In genomic region chr10:104351067-104351681, GRCh38 we compare ENCODE assay signal across 9 cellular contexts. TPM values are rescaled to one million over a fixed set of nuclear protein-coding genes. Genes with fewer than 3 reads are reported as not detected.
DNase-seq lines count a peak whose midpoint lies in the region; ATAC-seq and TF ChIP-seq lines count a peak whose summit lies in the region.
"Had no signal": no experiment of that assay in that cellular context is flagged by ENCODE, and none has a peak within 500 bp of the region (broad histone marks: within the 10 kb centered on the region; RNA-seq: fewer than 3 reads in every experiment).

No MANE protein-coding gene starts in this region.

- no peaks in the 10 kb centered on the region for H3K9me3 Mint-ChIP-seq in activated naive CD8-positive, alpha-beta T cell treated with anti-CD3 and anti-CD28 coated beads, Interleukin-2, amount 10 ng/mL, durations not matched to agents 7 days and 5 days
- H3K9me3 Mint-ChIP-seq in progenitor cell of endocrine pancreas (ENCODE audit: low read depth): no peaks in the 10 kb centered on the region
- no peaks in the 10 kb centered on the region for H3K9me3 Mint-ChIP-seq in naive thymus-derived CD8-positive, alpha-beta T cell

- ATAC-seq in GM18498 (IDR thresholded peaks at IDR 0.05; ENCODE audit: unreplicated experiment): peak; percentile 15
- no peak for ATAC-seq in activated naive CD8-positive, alpha-beta T cell treated with anti-CD3 and anti-CD28 coated beads, Interleukin-2, amount 10 ng/mL, durations not matched to agents 7 days and 5 days (ENCODE audit: low read depth)
- ATAC-seq in naive thymus-derived CD8-positive, alpha-beta T cell: no peak

- POLR2A ChIA-PET in activated naive CD8-positive, alpha-beta T cell treated with anti-CD3 and anti-CD28 coated beads, Interleukin-2, amount 10 ng/mL, durations not matched to agents 7 days and 5 days (lab: Charles Lee): interaction anchor here (1.0 to 4.8 kb wide), 7 partner anchors 13 to 60 kb away, joined by 3 to 33 read pairs (median 4); partner anchors contain the start of gene ITPRIP
- POLR2A ChIA-PET in naive thymus-derived CD8-positive, alpha-beta T cell (lab: Charles Lee): interaction anchor here (0.6 to 4.0 kb wide), 3 partner anchors 12 to 47 kb away, joined by 3 to 24 read pairs (median 19); partner anchors contain the start of gene ITPRIP

- TF ChIP-seq CTCF in progenitor cell of endocrine pancreas (IDR thresholded peaks at IDR 0.05; ENCODE audit: unreplicated experiment): no peak

- peak; percentile 93 to 94 for DNase-seq in Kasumi-1 (lab: John Stamatoyannopoulos, UW)
- DNase-seq in activated naive CD8-positive, alpha-beta T cell treated with anti-CD3 and anti-CD28 coated beads, Interleukin-2, amount 10 ng/mL, durations not matched to agents 7 days and 5 days: no peak
- peak; percentile 76 for DNase-seq in myocyte (ENCODE audit: low read depth)
- no peak for DNase-seq in progenitor cell of endocrine pancreas (ENCODE audit: low spot score, unreplicated experiment)
- DNase-seq in naive thymus-derived CD8-positive, alpha-beta T cell: no peak
- DNase-seq in activated effector memory CD4-positive, alpha-beta T cell treated with Interleukin-2 at 50 U/mL for 16 hours: no peak
- DNase-seq in NCI-H2196 (lab: John Stamatoyannopoulos, UW; ENCODE audit: unreplicated experiment): no peak
- DNase-seq: NCI-H2081 treated with DMSO at 0.1 percent for 48 hours had no signal

- H3K27me3 Mint-ChIP-seq in activated naive CD8-positive, alpha-beta T cell treated with anti-CD3 and anti-CD28 coated beads, Interleukin-2, amount 10 ng/mL, durations not matched to agents 7 days and 5 days: no peaks in the 10 kb centered on the region
- H3K27me3 Mint-ChIP-seq in progenitor cell of endocrine pancreas: peaks cover 20% of the 10 kb centered on the region
- H3K27me3 Mint-ChIP-seq in naive thymus-derived CD8-positive, alpha-beta T cell: no peaks in the 10 kb centered on the region

- peaks cover 19% of the 10 kb centered on the region for H3K4me1 Mint-ChIP-seq in activated naive CD8-positive, alpha-beta T cell treated with anti-CD3 and anti-CD28 coated beads, Interleukin-2, amount 10 ng/mL, durations not matched to agents 7 days and 5 days
- H3K4me1 Mint-ChIP-seq in progenitor cell of endocrine pancreas (ENCODE audit: low read depth): no peaks in the 10 kb centered on the region
- H3K4me1 Mint-ChIP-seq in naive thymus-derived CD8-positive, alpha-beta T cell: peaks cover 4 to 15% (median 9%) of the 10 kb centered on the region in 4 donors

- H3K27ac Mint-ChIP-seq in activated naive CD8-positive, alpha-beta T cell treated with anti-CD3 and anti-CD28 coated beads, Interleukin-2, amount 10 ng/mL, durations not matched to agents 7 days and 5 days: peak overlapping the region; percentile 67
- H3K27ac Mint-ChIP-seq in progenitor cell of endocrine pancreas: no peak overlapping the region
- peak overlapping the region in 3 of 10 donors; percentile 28 to 56 (median 30) for H3K27ac Mint-ChIP-seq in naive thymus-derived CD8-positive, alpha-beta T cell

- no peak overlapping the region for H3K4me3 Mint-ChIP-seq in activated naive CD8-positive, alpha-beta T cell treated with anti-CD3 and anti-CD28 coated beads, Interleukin-2, amount 10 ng/mL, durations not matched to agents 7 days and 5 days
- no peak overlapping the region for H3K4me3 Mint-ChIP-seq in progenitor cell of endocrine pancreas (ENCODE audit: low read depth)
- peak overlapping the region in 2 of 10 donors; percentile 13 to 30 for H3K4me3 Mint-ChIP-seq in naive thymus-derived CD8-positive, alpha-beta T cell

- no peaks in the 10 kb centered on the region for H3K36me3 Mint-ChIP-seq in activated naive CD8-positive, alpha-beta T cell treated with anti-CD3 and anti-CD28 coated beads, Interleukin-2, amount 10 ng/mL, durations not matched to agents 7 days and 5 days
- H3K36me3 Mint-ChIP-seq in progenitor cell of endocrine pancreas (ENCODE audit: insufficient read depth): no peaks in the 10 kb centered on the region
- H3K36me3 Mint-ChIP-seq in naive thymus-derived CD8-positive, alpha-beta T cell: no peaks in the 10 kb centered on the region

RNA-seq across cellular contexts. Expression of gene CFAP58, which starts 2.5 kb away (rescaled TPM):
- under 1 TPM; 0.28 to 0.34 TPM for total RNA-seq in activated naive CD8-positive, alpha-beta T cell treated with anti-CD3 and anti-CD28 coated beads, Interleukin-2, amount 10 ng/mL, durations not matched to agents 7 days and 5 days
- total RNA-seq in myocyte: 0.56 and 0.62 TPM in 2 replicates
- polyA plus RNA-seq in myocyte (2012): 0.13 TPM
- total RNA-seq in progenitor cell of endocrine pancreas: 0.24 and 0.29 TPM in 2 replicates
- not detected for total RNA-seq in naive thymus-derived CD8-positive, alpha-beta T cell
- polyA plus RNA-seq in naive thymus-derived CD8-positive, alpha-beta T cell: not detected

RNA-seq across cellular contexts. Expression of gene ITPRIP, which starts 12.9 kb away (rescaled TPM):
- 10 to 100 TPM; 24.7 to 25.4 TPM for total RNA-seq in activated naive CD8-positive, alpha-beta T cell treated with anti-CD3 and anti-CD28 coated beads, Interleukin-2, amount 10 ng/mL, durations not matched to agents 7 days and 5 days
- total RNA-seq in myocyte (4.4 and 5.2 TPM in 2 replicates), progenitor cell of endocrine pancreas (6.1 and 7.0 TPM in 2 replicates)
- polyA plus RNA-seq in myocyte (2012): 11.3 TPM
- 10 to 100 TPM; 14.2 to 16.0 TPM for total RNA-seq in naive thymus-derived CD8-positive, alpha-beta T cell
- polyA plus RNA-seq in naive thymus-derived CD8-positive, alpha-beta T cell: 10 to 100 TPM; 10.6 to 16.0 (median 15.6) TPM

Comparison
In these comparisons a context has a peak if more than half of its experiments do, and no peak if none do; other contexts are left out.
1. DNase-seq: peak in Kasumi-1 (2 of 2) and myocyte (single experiment); none in activated naive CD8-positive, alpha-beta T cell treated with anti-CD3 and anti-CD28 coated beads, Interleukin-2, amount 10 ng/mL, durations not matched to agents 7 days and 5 days (single experiment), progenitor cell of endocrine pancreas (single experiment), naive thymus-derived CD8-positive, alpha-beta T cell (0 of 10), activated effector memory CD4-positive, alpha-beta T cell treated with Interleukin-2 at 50 U/mL for 16 hours (single experiment) and NCI-H2196 (single experiment).